ENCODE assay signal across 1 cellular context in genomic region chr1:171772312-171772711, GRCh38.
TF ChIP-seq lines count a peak whose summit lies in the region.

No MANE protein-coding gene starts in this region.

TF ChIP-seq in GM12878, 131 proteins besides CTCF, POLR2A, EP300 and RAD21 (continued from another document):
- TF ChIP-seq IKZF1 (conservative IDR thresholded peaks at IDR 0.05) (no peak), SP1 (IDR thresholded peaks at IDR 0.05; ENCODE audit: low read depth, low read length) (no peak), MEF2A (IDR thresholded peaks at IDR 0.05; ENCODE audit: insufficient read depth, low read depth, low read length) (no peak), BMI1 (IDR thresholded peaks at IDR 0.05; ENCODE audit: borderline replicate concordance) (no peak), KDM1A (IDR thresholded peaks at IDR 0.05; ENCODE audit: borderline replicate concordance) (no peak), MXI1 (IDR thresholded peaks at IDR 0.05; ENCODE audit: low read depth, low read length) (no peak), NFXL1 (IDR thresholded peaks at IDR 0.05; ENCODE audit: borderline replicate concordance) (no peak), MYB (IDR thresholded peaks at IDR 0.05; ENCODE audit: borderline replicate concordance, low read depth, low read length) (no peak), CBX3 (IDR thresholded peaks at IDR 0.05; ENCODE audit: borderline replicate concordance, low read depth) (no peak), ZNF24 (IDR thresholded peaks at IDR 0.05) (no peak), MYC (IDR thresholded peaks at IDR 0.05; ENCODE audit: insufficient read depth, insufficient read length, insufficient replicate concordance, low read length, severe bottlenecking) (no peak), SUPT20H (IDR thresholded peaks at IDR 0.05; ENCODE audit: borderline replicate concordance, control insufficient read depth, low read depth, low read length) (no peak)
